Comparison of ENCODE assay signal across 13 cellular contexts in genomic region chr22:42340695-42341383, GRCh38.
A peak's percentile ranks its signal among the peaks of the same experiment; 100 is the strongest.
DNase-seq lines count a peak whose midpoint lies in the region; ATAC-seq and TF ChIP-seq lines count a peak whose summit lies in the region.
"Had no signal": no experiment of that assay in that cellular context is flagged by ENCODE, and none has a peak within 500 bp of the region (broad histone marks: within the 10 kb centered on the region; RNA-seq: fewer than 3 reads in every experiment).

No MANE protein-coding gene starts in this region.

- H3K27ac Mint-ChIP-seq in nephron progenitor cell: no peak overlapping the region

- H3K4me2 ChIP-seq in DND-41 (ENCODE audit: insufficient read depth, low read length) (peak overlapping the region; percentile 40; the same call in 1 of the 2 replicates), PC-9 (no peak overlapping the region)

- peaks cover 40% of the 10 kb centered on the region for H3K4me1 Mint-ChIP-seq in nephron progenitor cell

- peaks cover 52% of the 10 kb centered on the region for H3K27me3 Mint-ChIP-seq in nephron progenitor cell (ENCODE audit: low read depth, poor library complexity)

- no TSS peak for BruUV-seq in PC-9 (replicated peaks; lab: Mats Ljungman, UMichigan)

- no peaks in the 10 kb centered on the region for H3K9me2 ChIP-seq in PC-9 (ENCODE audit: insufficient read depth)

- H3K27ac ChIP-seq in DND-41 (ENCODE audit: low read length) (no peak overlapping the region), caudate nucleus (ENCODE audit: low read depth, low read length) (peak overlapping the region; percentile 62), PC-9 (no peak overlapping the region)
- H3K27ac ChIP-seq: HL-60, tibial artery had no signal

- CTCF ChIA-PET in PC-9 (lab: Charles Lee): no interaction called here

- H4K20me1 ChIP-seq in DND-41 (ENCODE audit: insufficient read depth, low read length) (peaks cover 47% of the 10 kb centered on the region), PC-9 (ENCODE audit: insufficient read depth) (no peaks in the 10 kb centered on the region)

- H2AFZ ChIP-seq in DND-41 (ENCODE audit: low read depth, low read length) (no peak overlapping the region), PC-9 (no peak overlapping the region)

- H3K9me3 Mint-ChIP-seq in nephron progenitor cell: no peaks in the 10 kb centered on the region
- H3K9me3 Mint-ChIP-seq: activated T-helper 1 cell treated with anti-CD3 and anti-CD28 coated beads, Interleukin-12 subunit alpha, Interleukin-12 subunit beta, Interleukin-2, Interleukin-4 antibody, amounts not matched to agents 30 ng/mL and 10 ng/mL and 1 ng/mL, durations not matched to agents 14 hours and 24 hours and 36 hours had no signal

- H3K4me3 Mint-ChIP-seq in nephron progenitor cell: peak overlapping the region; percentile 75

- H3K36me3 ChIP-seq in DND-41 (ENCODE audit: insufficient read depth, low read length) (no peaks in the 10 kb centered on the region), PC-9 (ENCODE audit: low read depth) (no peaks in the 10 kb centered on the region)
- H3K36me3 ChIP-seq: tibial artery had no signal

- no peak for DNase-seq in DND-41
- DNase-seq in NCI-H146 (lab: John Stamatoyannopoulos, UW): peak; percentile 66
- peak in 28 of 61 donors; percentile 11 to 73 (median 41) for DNase-seq in caudate nucleus (lab: John Stamatoyannopoulos, UW)
- DNase-seq in nephron progenitor cell: peak; percentile 70
- no peak for DNase-seq in lower leg skin (ENCODE audit: low spot score in 2 of 2)
- DNase-seq in stimulated activated naive CD4-positive, alpha-beta T cell (lab: John Stamatoyannopoulos, UW): no peak
- DNase-seq in GOT3 (lab: John Stamatoyannopoulos, UW): no peak
- no peak for DNase-seq in PC-9
- DNase-seq: activated CD4-positive, alpha-beta T cell treated with anti-CD3 and anti-CD28 coated beads for 1 hour; NCI-H1436; tibial artery had no signal

- H3K27me3 ChIP-seq in DND-41 (ENCODE audit: insufficient read depth, low read length, poor library complexity) (no peaks in the 10 kb centered on the region), PC-9 (ENCODE audit: insufficient read depth, low read depth) (no peaks in the 10 kb centered on the region)

- 52 to 56% methylated on average over 29 of the region's 29 CpGs for whole genome bisulfite sequencing in lower leg skin, 2 donors

- no peak for TF ChIP-seq POLR2A in lower leg skin (IDR thresholded peaks at IDR 0.05)

- H3K4me3 ChIP-seq in DND-41 (ENCODE audit: low read depth in 1 of 2, low read length in 2 of 2) (no peak overlapping the region), lower leg skin (ENCODE audit: low read depth, poor library complexity, severe bottlenecking) (no peak overlapping the region), PC-9 (no peak overlapping the region)
- H3K4me3 ChIP-seq: tibial artery had no signal

- H3K4me1 ChIP-seq in DND-41 (ENCODE audit: insufficient read depth, low read length) (peaks cover 23% of the 10 kb centered on the region), PC-9 (replicated peaks; ENCODE audit: insufficient read depth) (no peaks in the 10 kb centered on the region)

- peaks cover 6% of the 10 kb centered on the region; the same call in 1 of the 2 replicates for H3F3A ChIP-seq in PC-9 (ENCODE audit: insufficient read depth, low read depth)

- no peaks in the 10 kb centered on the region for H3K36me3 Mint-ChIP-seq in nephron progenitor cell (ENCODE audit: low read depth)

- POLR2A ChIA-PET in PC-9 (lab: Charles Lee; ENCODE audit: unreplicated experiment): no interaction called here

- peaks cover 55% of the 10 kb centered on the region for H3K79me2 ChIP-seq in DND-41 (ENCODE audit: insufficient read depth, low read length)
- no peaks in the 10 kb centered on the region for H3K79me2 ChIP-seq in PC-9 (ENCODE audit: low read depth)

- peak overlapping the region; percentile 12; the same call in 1 of the 2 replicates for H3K9ac ChIP-seq in DND-41 (ENCODE audit: low read depth, low read length)

- no peaks in the 10 kb centered on the region for H3K9me3 ChIP-seq in DND-41 (ENCODE audit: insufficient read depth, low read length, severe bottlenecking)
- no peaks in the 10 kb centered on the region for H3K9me3 ChIP-seq in PC-9 (ENCODE audit: insufficient read depth, low read depth)
- H3K9me3 ChIP-seq: tibial artery had no signal

- no peak for TF ChIP-seq CTCF in DND-41 (IDR thresholded peaks at IDR 0.05; ENCODE audit: borderline replicate concordance, extremely low read depth, low read length, poor library complexity, severe bottlenecking)
- no peak for TF ChIP-seq CTCF in nephron progenitor cell (IDR thresholded peaks at IDR 0.05)
- TF ChIP-seq CTCF in lower leg skin (IDR thresholded peaks at IDR 0.05): no peak
- no peak for TF ChIP-seq CTCF in PC-9 (conservative IDR thresholded peaks at IDR 0.05)

- intact Hi-C loops in lower leg skin (cut with DNase I; ENCODE audit: low total_unique reads) (no loop called here), PC-9 (cut with micrococcal nuclease; ENCODE audit: unreplicated experiment) (no loop called here)

- no peak for ATAC-seq in DND-41 (ENCODE audit: insufficient read depth, low read depth)

Comparison
In these comparisons a context has a peak if more than half of its experiments do, and no peak if none do; other contexts are left out.
1. DNase-seq: peak in NCI-H146 (single experiment) and nephron progenitor cell (single experiment); none in DND-41 (single experiment), lower leg skin (0 of 2), stimulated activated naive CD4-positive, alpha-beta T cell (0 of 6), GOT3 (single experiment) and PC-9 (0 of 2).